ENCODE assay signal across 21 cellular contexts in genomic region chr9:136191549-136192286, GRCh38. TPM values are rescaled to one million over a fixed set of nuclear protein-coding genes. Genes with fewer than 3 reads are reported as not detected.
DNase-seq lines count a peak whose midpoint lies in the region; ATAC-seq and TF ChIP-seq lines count a peak whose summit lies in the region.
"Had no signal": no experiment of that assay in that cellular context is flagged by ENCODE, and none has a peak within 500 bp of the region (broad histone marks: within the 10 kb centered on the region; RNA-seq: fewer than 3 reads in every experiment).

No MANE protein-coding gene starts in this region.

- no peak overlapping the region for H3K9ac ChIP-seq in BLaER1

- H3F3A ChIP-seq in GM23338 (replicated peaks; ENCODE audit: low read depth) (no peaks in the 10 kb centered on the region; the same call in 1 of the 2 replicates), PC-9 (ENCODE audit: insufficient read depth, low read depth) (no peaks in the 10 kb centered on the region)

- no peak for ATAC-seq in GM23338
- no peak for ATAC-seq in HG03175 (IDR thresholded peaks at IDR 0.05; ENCODE audit: unreplicated experiment)
- no peak for ATAC-seq in omental fat pad (ENCODE audit: low FRiP score)
- ATAC-seq: GM12878 had no signal

- no peak overlapping the region for H3K27ac ChIP-seq in BLaER1
- no peak overlapping the region for H3K27ac ChIP-seq in GM23338 (ENCODE audit: low read depth)
- H3K27ac ChIP-seq in PC-9, result no peak overlapping the region
- H3K27ac ChIP-seq: SJCRH30 had no signal

- no peak for TF ChIP-seq CTCF in GM23338 (conservative IDR thresholded peaks at IDR 0.05; ENCODE audit: low read depth in 2 of 2)
- TF ChIP-seq CTCF in PC-9 (conservative IDR thresholded peaks at IDR 0.05), result no peak
- TF ChIP-seq CTCF in omental fat pad (IDR thresholded peaks at IDR 0.05), result no peak

- H3K4me1 ChIP-seq in BLaER1 (peaks cover 64% of the 10 kb centered on the region), GM23338 (ENCODE audit: insufficient read depth) (peaks cover 26% of the 10 kb centered on the region), PC-9 (replicated peaks; ENCODE audit: insufficient read depth) (peaks cover 8% of the 10 kb centered on the region)

- H3K4me2 ChIP-seq in BLaER1 (peak overlapping the region; percentile 88), GM23338 (peak overlapping the region; percentile 79), PC-9 (peak overlapping the region; percentile 38; the same call in 1 of the 2 replicates)

- H3K9me3 Mint-ChIP-seq in GM23338, result no peaks in the 10 kb centered on the region
- H3K9me3 Mint-ChIP-seq: CD4-positive, alpha-beta memory T cell had no signal

- no TSS peak for BruUV-seq in PC-9 (replicated peaks; lab: Mats Ljungman, UMichigan)

- intact Hi-C loops in PC-9 (cut with micrococcal nuclease; ENCODE audit: unreplicated experiment), result no loop called here

- H3K36me3 Mint-ChIP-seq in GM23338 (ENCODE audit: low read depth), result no peaks in the 10 kb centered on the region
- H3K36me3 Mint-ChIP-seq: CD4-positive, alpha-beta memory T cell had no signal

- H3K79me2 ChIP-seq in GM23338 (replicated peaks; ENCODE audit: insufficient read depth) (no peaks in the 10 kb centered on the region), PC-9 (ENCODE audit: low read depth) (no peaks in the 10 kb centered on the region)

- peak overlapping the region; percentile 51 for H3K4me3 Mint-ChIP-seq in GM23338
- H3K4me3 Mint-ChIP-seq: CD4-positive, alpha-beta memory T cell had no signal

- H3K36me3 ChIP-seq in BLaER1 (no peaks in the 10 kb centered on the region), GM23338 (ENCODE audit: insufficient read depth) (no peaks in the 10 kb centered on the region), PC-9 (ENCODE audit: low read depth) (no peaks in the 10 kb centered on the region)
- H3K36me3 ChIP-seq: SJCRH30 had no signal

- H3K4me3 ChIP-seq in BLaER1, result peak overlapping the region; percentile 44; the same call in 1 of the 2 replicates
- peak overlapping the region; percentile 58 for H3K4me3 ChIP-seq in GM23338
- H3K4me3 ChIP-seq in PC-9, result no peak overlapping the region
- H3K4me3 ChIP-seq: GM12878, SJCRH30 had no signal

- H3K9me3 ChIP-seq in BLaER1, result peaks cover 7% of the 10 kb centered on the region; the same call in 1 of the 2 replicates
- no peaks in the 10 kb centered on the region for H3K9me3 ChIP-seq in PC-9 (ENCODE audit: insufficient read depth, low read depth)
- H3K9me3 ChIP-seq: Caco-2, SJCRH30 had no signal

- DNase-seq in GM23338 (ENCODE audit: low spot score) (peak; percentile 8), PC-9 (no peak), erythroblast (lab: John Stamatoyannopoulos, UW) (peak; percentile 68 to 87), glomerular visceral epithelial cell (ENCODE audit: extremely low spot score) (no peak), superior temporal gyrus (ENCODE audit: extremely low spot score) (no peak), omental fat pad (ENCODE audit: low spot score) (no peak)
- DNase-seq: Caco-2; CD4-positive, alpha-beta memory T cell; DMS 273 treated with DMSO at 0.1 percent for 48 hours; HCEC 1CT; NCI-H1105; NCI-H146; NCI-H2029; NCI-H226; NCI-H774 had no signal

- CTCF ChIA-PET in PC-9 (lab: Charles Lee), result no interaction called here

- H3K27me3 ChIP-seq in BLaER1 (peaks cover 79% of the 10 kb centered on the region), GM23338 (ENCODE audit: insufficient read depth) (peaks cover 66% of the 10 kb centered on the region), PC-9 (ENCODE audit: insufficient read depth, low read depth) (peaks cover 33% of the 10 kb centered on the region)

- POLR2A ChIA-PET in PC-9 (lab: Charles Lee; ENCODE audit: unreplicated experiment), result no interaction called here

- H4K20me1 ChIP-seq in BLaER1 (peaks cover 54% of the 10 kb centered on the region), GM23338 (replicated peaks; ENCODE audit: insufficient read depth) (no peaks in the 10 kb centered on the region; the same call in 1 of the 2 replicates), PC-9 (ENCODE audit: insufficient read depth) (no peaks in the 10 kb centered on the region)

- H3K9me2 ChIP-seq in GM23338 (ENCODE audit: insufficient read depth) (no peaks in the 10 kb centered on the region), PC-9 (ENCODE audit: insufficient read depth) (no peaks in the 10 kb centered on the region)

- no peak overlapping the region for H2AFZ ChIP-seq in GM23338
- no peak overlapping the region for H2AFZ ChIP-seq in PC-9

- H3K4me1 Mint-ChIP-seq in GM23338, result peaks cover 24% of the 10 kb centered on the region

- no peak overlapping the region for H3K27ac Mint-ChIP-seq in GM23338
- H3K27ac Mint-ChIP-seq: CD4-positive, alpha-beta memory T cell had no signal

- TF ChIP-seq POLR2A in erythroblast (IDR thresholded peaks at IDR 0.05; ENCODE audit: low read length), result no peak

- peaks cover 69% of the 10 kb centered on the region for H3K27me3 Mint-ChIP-seq in GM23338 (ENCODE audit: insufficient read depth, low read depth, poor library complexity)

TF ChIP-seq in GM23338, 12 proteins besides CTCF, POLR2A, EP300 and RAD21 (continues in another document):
- TF ChIP-seq ZNF331 (CRISPR knock-in tag; IDR thresholded peaks at IDR 0.05; ENCODE audit: low read depth) (no peak), STAT1 (IDR thresholded peaks at IDR 0.05; ENCODE audit: unreplicated experiment) (no peak), EZH2phosphoT487 (IDR thresholded peaks at IDR 0.05; ENCODE audit: unreplicated experiment) (no peak), ZNF114 (CRISPR knock-in tag; IDR thresholded peaks at IDR 0.05) (no peak), ZNF462 (CRISPR knock-in tag; IDR thresholded peaks at IDR 0.05) (no peak)

RNA-seq across cellular contexts. Expression of gene LHX3, which starts 13.2 kb away (rescaled TPM):
- not detected in 2 replicates for total RNA-seq in GM23338 (2014; rRNA removed; shearing (Covaris generic))
- 0.08 TPM in 1 of 2 replicates, not detected in the other for polyA plus RNA-seq in GM23338 (2016; fragmentation: Nextera tagmentation; extraction: Ambion mirVana)
- total RNA-seq in PC-9 (2021) (0.22 and 0.43 TPM in 2 replicates), omental fat pad (not detected)
- total RNA-seq: CD4-positive, alpha-beta memory T cell; GM12878; HT1080; SJCRH30 had no signal
- polyA plus RNA-seq: BJ; CD4-positive, alpha-beta memory T cell; GM12878 had no signal

RNA-seq across cellular contexts. Expression of gene QSOX2, which starts 53.9 kb away (rescaled TPM):
- 25.5 and 29.2 TPM in 2 replicates for total RNA-seq in GM23338 (2014; rRNA removed; shearing (Covaris generic))
- 9.2 and 10.5 TPM in 2 replicates for polyA plus RNA-seq in GM23338 (2016; fragmentation: Nextera tagmentation; extraction: Ambion mirVana)
- total RNA-seq in PC-9 (2021) (34.6 and 40.8 TPM in 2 replicates), omental fat pad (10 to 100 TPM in 1 of 4 donors, 1 to 10 TPM in 3; 5.6 to 18.5 (median 6.6) TPM)

Comparison
In these comparisons a context has a peak if more than half of its experiments do, and no peak if none do; other contexts are left out.
1. H3K4me2 ChIP-seq: peak in every context shown above with its lines; median percentile 88 in BLaER1; 79 in GM23338; 38 in PC-9.
2. DNase-seq: peak in GM23338 (single experiment) and erythroblast (2 of 2); none in PC-9 (0 of 2), glomerular visceral epithelial cell (single experiment), superior temporal gyrus (single experiment) and omental fat pad (single experiment).